9 cellular contexts compared by ENCODE assay signal in genomic region chr11:2142762-2143202, GRCh38. TPM values are rescaled to one million over a fixed set of nuclear protein-coding genes. Genes with fewer than 3 reads are reported as not detected.
DNase-seq lines count a peak whose midpoint lies in the region; TF ChIP-seq lines count a peak whose summit lies in the region.
"Had no signal": no experiment of that assay in that cellular context is flagged by ENCODE, and none has a peak within 500 bp of the region (broad histone marks: within the 10 kb centered on the region; RNA-seq: fewer than 3 reads in every experiment).

No MANE protein-coding gene starts in this region.

- no peak for TF ChIP-seq RAD21 in SK-N-SH (IDR thresholded peaks at IDR 0.05; ENCODE audit: low read length)

- H3K4me3 ChIP-seq in GM23248 (no peak overlapping the region), SJCRH30 (peak overlapping the region; percentile 87), epithelial cell of esophagus (ENCODE audit: low read length) (no peak overlapping the region), SK-N-SH (ENCODE audit: low read depth in 2 of 2, low read length in 1 of 2) (no peak overlapping the region), OCI-LY7 (ENCODE audit: low read depth, low read length, poor library complexity, severe bottlenecking) (no peak overlapping the region)

- in situ Hi-C loops in GM23248 (cut with MboI), result no loop called here

- no peaks in the 10 kb centered on the region for H3K79me2 ChIP-seq in GM23248 (ENCODE audit: insufficient read depth)
- no peaks in the 10 kb centered on the region for H3K79me2 ChIP-seq in SK-N-SH (ENCODE audit: insufficient read depth)
- no peaks in the 10 kb centered on the region for H3K79me2 ChIP-seq in OCI-LY7 (ENCODE audit: insufficient read depth, low read depth, low read length)

- TF ChIP-seq CTCF in epithelial cell of esophagus (IDR thresholded peaks at IDR 0.05; ENCODE audit: insufficient read depth, low read depth, low read length, missing control alignments) (no peak), SK-N-SH (IDR thresholded peaks at IDR 0.05) (no peak), OCI-LY7 (conservative IDR thresholded peaks at IDR 0.05; ENCODE audit: low read length) (no peak)

- H3K36me3 ChIP-seq in GM23248 (ENCODE audit: low read depth) (no peaks in the 10 kb centered on the region), SJCRH30 (peaks cover under 1% of the 10 kb centered on the region; the same call in 1 of the 2 replicates), SK-N-SH (replicated peaks in 1 of 2; ENCODE audit: control insufficient read depth in 1 of 2, insufficient read depth in 2 of 2, low read length in 1 of 2) (no peaks in the 10 kb centered on the region), OCI-LY7 (ENCODE audit: insufficient read depth, low read length) (no peaks in the 10 kb centered on the region)

- H3K9me3 ChIP-seq in GM23248 (ENCODE audit: low read depth) (no peaks in the 10 kb centered on the region), SJCRH30 (replicated peaks) (no peaks in the 10 kb centered on the region), SK-N-SH (no peaks in the 10 kb centered on the region), OCI-LY7 (ENCODE audit: low read length) (no peaks in the 10 kb centered on the region)

- H3K4me2 ChIP-seq in GM23248 (ENCODE audit: unreplicated experiment) (no peak overlapping the region), SK-N-SH (no peak overlapping the region), OCI-LY7 (ENCODE audit: low read length) (no peak overlapping the region)

- H4K20me1 ChIP-seq in GM23248 (ENCODE audit: insufficient read depth), result no peaks in the 10 kb centered on the region
- no peaks in the 10 kb centered on the region for H4K20me1 ChIP-seq in SK-N-SH (ENCODE audit: insufficient read depth)
- no peaks in the 10 kb centered on the region for H4K20me1 ChIP-seq in OCI-LY7 (ENCODE audit: insufficient read depth, low read length)

- CTCF ChIA-PET in SK-N-SH (lab: Yijun Ruan, JAX), result interaction anchor here (0.6 to 25.3 kb wide), 7 partner anchors 8 to 1050 kb away, joined by 3 to 1098 read pairs (median 15); partner anchors contain the start of genes SYT8 and TNNI2
- CTCF ChIA-PET in OCI-LY7 (lab: Charles Lee; ENCODE audit: unreplicated experiment), result no interaction called here

- no peak for TF ChIP-seq EP300 in SK-N-SH (IDR thresholded peaks at IDR 0.05; ENCODE audit: borderline replicate concordance in 1 of 2, low read depth in 1 of 2, low read length in 1 of 2)

- H3K4me1 ChIP-seq in GM23248 (ENCODE audit: insufficient read depth), result peaks cover 7% of the 10 kb centered on the region; the same call in 1 of the 2 replicates
- peaks cover 23% of the 10 kb centered on the region for H3K4me1 ChIP-seq in SJCRH30
- no peaks in the 10 kb centered on the region; a peak in 1 of 4 replicates for H3K4me1 ChIP-seq in SK-N-SH (ENCODE audit: control insufficient read depth in 1 of 2, insufficient read depth in 2 of 2, low read depth in 1 of 2, low read length in 1 of 2)
- H3K4me1 ChIP-seq in OCI-LY7 (ENCODE audit: insufficient read depth, low read length, poor library complexity, severe bottlenecking), result no peaks in the 10 kb centered on the region

- no TSS peak for BruUV-seq in OCI-LY7 (replicated peaks; lab: Mats Ljungman, UMichigan)

- H3K27ac ChIP-seq in GM23248, result no peak overlapping the region
- peak overlapping the region; percentile 81 for H3K27ac ChIP-seq in SJCRH30
- no peak overlapping the region; a peak in 1 of 4 replicates for H3K27ac ChIP-seq in SK-N-SH (ENCODE audit: low read depth in 2 of 2, low read length in 1 of 2)
- no peak overlapping the region for H3K27ac ChIP-seq in OCI-LY7 (ENCODE audit: low read depth, low read length, poor library complexity, severe bottlenecking)

- POLR2A ChIA-PET in SK-N-SH (lab: Yijun Ruan, JAX), result interaction anchor here (1.1 to 1.2 kb wide), 2 partner anchors 8 to 106 kb away, joined by 3 read pairs; no protein-coding TSS in a partner anchor
- POLR2A ChIA-PET in OCI-LY7 (lab: Charles Lee), result no interaction called here

- no peak overlapping the region for H2AFZ ChIP-seq in GM23248
- H2AFZ ChIP-seq in SK-N-SH (ENCODE audit: low read depth), result no peak overlapping the region
- H2AFZ ChIP-seq in OCI-LY7 (ENCODE audit: low read length), result no peak overlapping the region

- 14 to 16% methylated on average over 6 of the region's 6 CpGs for WGBS in GM23248 (ENCODE audit: low coverage in 1 of 2, low lambda C conversion rate in 2 of 2, missing lambda C conversion rate in 2 of 2), 2 experiments
- WGBS in SK-N-SH (ENCODE audit: low lambda C conversion rate), result 1% methylated on average over 6 of the region's 6 CpGs

- DNase-seq in GM23248, result peak; percentile 64
- peak in 1 of 2 experiments; percentile 72 for DNase-seq in SJCRH30
- peak; percentile 84 for DNase-seq in epithelial cell of esophagus (ENCODE audit: low read depth)
- DNase-seq in stimulated activated CD4-positive, alpha-beta T cell treated with anti-CD3 and anti-CD28 coated beads, Interleukin-2, amount 100 ng/mL, for 48 hours, result peak; percentile 30 to 43
- DNase-seq in SK-N-SH, result no peak
- no peak for DNase-seq in OCI-LY7 (ENCODE audit: low spot score)
- DNase-seq in NCI-H1417 treated with DMSO at 0.1 percent for 48 hours (lab: John Stamatoyannopoulos, UW), result no peak
- DNase-seq: anterior cingulate cortex, foreskin melanocyte had no signal

- H3F3A ChIP-seq in GM23248 (ENCODE audit: insufficient read depth) (peaks cover 4% of the 10 kb centered on the region; the same call in 1 of the 2 replicates), SK-N-SH (replicated peaks; ENCODE audit: insufficient read depth) (peaks cover 8% of the 10 kb centered on the region)

- intact Hi-C loops in OCI-LY7 (cut with micrococcal nuclease; ENCODE audit: unreplicated experiment), result no loop called here

- H3K27me3 ChIP-seq in GM23248 (replicated peaks; ENCODE audit: insufficient read depth) (peaks cover 85% of the 10 kb centered on the region), SJCRH30 (no peaks in the 10 kb centered on the region), SK-N-SH (ENCODE audit: insufficient read depth) (peaks cover 72% of the 10 kb centered on the region)

- no peaks in the 10 kb centered on the region for H3K9me2 ChIP-seq in GM23248 (ENCODE audit: insufficient read depth)
- no peaks in the 10 kb centered on the region for H3K9me2 ChIP-seq in SK-N-SH
- no peaks in the 10 kb centered on the region for H3K9me2 ChIP-seq in OCI-LY7 (ENCODE audit: insufficient read depth, low read length)

- H3K9ac ChIP-seq in GM23248 (no peak overlapping the region), SK-N-SH (no peak overlapping the region)

TF ChIP-seq in SK-N-SH, 30 proteins besides CTCF, POLR2A, EP300 and RAD21 (continues in another document):
- TF ChIP-seq, protein P1, sequence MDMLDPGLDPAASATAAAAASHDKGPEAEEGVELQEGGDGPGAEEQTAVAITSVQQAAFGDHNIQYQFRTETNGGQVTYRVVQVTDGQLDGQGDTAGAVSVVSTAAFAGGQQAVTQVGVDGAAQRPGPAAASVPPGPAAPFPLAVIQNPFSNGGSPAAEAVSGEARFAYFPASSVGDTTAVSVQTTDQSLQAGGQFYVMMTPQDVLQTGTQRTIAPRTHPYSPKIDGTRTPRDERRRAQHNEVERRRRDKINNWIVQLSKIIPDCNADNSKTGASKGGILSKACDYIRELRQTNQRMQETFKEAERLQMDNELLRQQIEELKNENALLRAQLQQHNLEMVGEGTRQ (IDR thresholded peaks at IDR 0.05; ENCODE audit: borderline replicate concordance, low read depth, low read length), result no peak
- no peak for TF ChIP-seq MAX (IDR thresholded peaks at IDR 0.05; ENCODE audit: low read depth)

RNA-seq across cellular contexts. Expression of gene IGF2, which starts 3.6 kb away (rescaled TPM):
- total RNA-seq in GM23248 (2014; rRNA removed; shearing (Covaris generic)), result not detected in 2 replicates
- 0.06 and 0.18 TPM in 2 replicates for polyA plus RNA-seq in GM23248 (2016; fragmentation: Nextera tagmentation; extraction: Ambion mirVana)
- total RNA-seq in SJCRH30 (2014; rRNA removed; shearing (Covaris generic)), result 513 and 574 TPM in 2 replicates
- 0.05 TPM in 1 of 2 replicates, not detected in the other for polyA plus RNA-seq in SK-N-SH (2012; rRNA removed)
- 0.03 and 0.04 TPM in 2 replicates for polyA plus RNA-seq in SK-N-SH (2012; cell fraction: cytosol; rRNA removed)
- polyA plus RNA-seq in SK-N-SH (2012; cell fraction: nucleus; rRNA removed), result not detected in 2 replicates
- not detected in 2 replicates for total RNA-seq in OCI-LY7 (2014; rRNA removed; shearing (Covaris generic))
- total RNA-seq in OCI-LY7 (2022), result not detected in 2 replicates

RNA-seq across cellular contexts. Expression of gene INS, which starts 18.2 kb away (rescaled TPM):
- total RNA-seq in GM23248 (2014; rRNA removed; shearing (Covaris generic)), result not detected in 2 replicates
- polyA plus RNA-seq in GM23248 (2016; fragmentation: Nextera tagmentation; extraction: Ambion mirVana) (not detected in 2 replicates), SK-N-SH (2012; rRNA removed) (not detected in 2 replicates)
- total RNA-seq in SJCRH30 (2014; rRNA removed; shearing (Covaris generic)), result not detected in 2 replicates
- polyA plus RNA-seq in SK-N-SH (2012; cell fraction: cytosol; rRNA removed), result not detected in 2 replicates
- polyA plus RNA-seq in SK-N-SH (2012; cell fraction: nucleus; rRNA removed), result not detected in 2 replicates
- not detected in 2 replicates for total RNA-seq in OCI-LY7 (2014; rRNA removed; shearing (Covaris generic))
- total RNA-seq in OCI-LY7 (2022), result not detected in 2 replicates

RNA-seq across cellular contexts. Expression of gene TH, which starts 28.8 kb away (rescaled TPM):
- total RNA-seq in GM23248 (2014; rRNA removed; shearing (Covaris generic)), result not detected in 2 replicates
- not detected in 2 replicates for polyA plus RNA-seq in GM23248 (2016; fragmentation: Nextera tagmentation; extraction: Ambion mirVana)
- not detected in 2 replicates for total RNA-seq in SJCRH30 (2014; rRNA removed; shearing (Covaris generic))
- not detected in 2 replicates for polyA plus RNA-seq in SK-N-SH (2012; rRNA removed)
- polyA plus RNA-seq in SK-N-SH (2012; cell fraction: cytosol; rRNA removed), result not detected in 2 replicates
- not detected in 2 replicates for polyA plus RNA-seq in SK-N-SH (2012; cell fraction: nucleus; rRNA removed)
- not detected in 2 replicates for total RNA-seq in OCI-LY7 (2014; rRNA removed; shearing (Covaris generic))
- not detected in 2 replicates for total RNA-seq in OCI-LY7 (2022)

Comparison
In these comparisons a context has a peak if more than half of its experiments do, and no peak if none do; other contexts are left out.
1. DNase-seq: peak in GM23248 (single experiment), epithelial cell of esophagus (single experiment) and stimulated activated CD4-positive, alpha-beta T cell treated with anti-CD3 and anti-CD28 coated beads, Interleukin-2, amount 100 ng/mL, for 48 hours (2 of 2); none in SK-N-SH (single experiment), OCI-LY7 (single experiment) and NCI-H1417 treated with DMSO at 0.1 percent for 48 hours (single experiment).
2. RNA of gene IGF2, which starts 3.6 kb away (total RNA-seq): 513 to 574 TPM in SJCRH30; not detected in GM23248 and not detected in OCI-LY7; every median in the first group is over 100 times any median in the second.